ENCODE assay signal across 9 cellular contexts in genomic region chr22:41544671-41545476, GRCh38. TPM values are rescaled to one million over a fixed set of nuclear protein-coding genes. Genes with fewer than 3 reads are reported as not detected.
DNase-seq lines count a peak whose midpoint lies in the region; TF ChIP-seq lines count a peak whose summit lies in the region.
"Had no signal": no experiment of that assay in that cellular context is flagged by ENCODE, and none has a peak within 500 bp of the region (broad histone marks: within the 10 kb centered on the region; RNA-seq: fewer than 3 reads in every experiment).

No MANE protein-coding gene starts in this region.

- TF ChIP-seq CTCF in osteocyte (IDR thresholded peaks at IDR 0.05) = no peak

- H3K36me3 ChIP-seq in ES-I3 (ENCODE audit: insufficient read depth, low read length) (no peaks in the 10 kb centered on the region), MG63 (peaks cover 22% of the 10 kb centered on the region)

- H3K4me1 ChIP-seq in ES-I3 (ENCODE audit: insufficient read depth, low read length) = peaks cover 6% of the 10 kb centered on the region; the same call in 1 of the 2 replicates

- H3K9me3 Mint-ChIP-seq in dendritic cell treated with granulocyte-macrophage colony-stimulating factor and Interleukin-4, amounts not matched to agents 40 ng/mL and 50 ng/mL, for 4 days = no peaks in the 10 kb centered on the region
- H3K9me3 Mint-ChIP-seq in osteocyte (ENCODE audit: unreplicated experiment) = no peaks in the 10 kb centered on the region

- peak overlapping the region; percentile 91; the same call in 1 of the 2 replicates for H3K9ac ChIP-seq in ES-I3 (ENCODE audit: low read depth, low read length)

- no peaks in the 10 kb centered on the region for H3K27me3 ChIP-seq in MG63

- peaks cover 34% of the 10 kb centered on the region for H3K36me3 Mint-ChIP-seq in dendritic cell treated with granulocyte-macrophage colony-stimulating factor and Interleukin-4, amounts not matched to agents 40 ng/mL and 50 ng/mL, for 4 days (ENCODE audit: low read depth)
- no peaks in the 10 kb centered on the region for H3K36me3 Mint-ChIP-seq in osteocyte (ENCODE audit: unreplicated experiment)

- peak overlapping the region; percentile 89 for H3K27ac Mint-ChIP-seq in dendritic cell treated with granulocyte-macrophage colony-stimulating factor and Interleukin-4, amounts not matched to agents 40 ng/mL and 50 ng/mL, for 4 days
- H3K27ac Mint-ChIP-seq in osteocyte (ENCODE audit: unreplicated experiment) = peak overlapping the region; percentile 88

- H3K4me3 Mint-ChIP-seq in dendritic cell treated with granulocyte-macrophage colony-stimulating factor and Interleukin-4, amounts not matched to agents 40 ng/mL and 50 ng/mL, for 4 days = peak overlapping the region; percentile 90
- peak overlapping the region; percentile 93 for H3K4me3 Mint-ChIP-seq in osteocyte (ENCODE audit: unreplicated experiment)

- peak overlapping the region; percentile 90 for H3K4me3 ChIP-seq in MG63

- H3K27me3 Mint-ChIP-seq in dendritic cell treated with granulocyte-macrophage colony-stimulating factor and Interleukin-4, amounts not matched to agents 40 ng/mL and 50 ng/mL, for 4 days = peaks cover 5% of the 10 kb centered on the region
- H3K27me3 Mint-ChIP-seq in osteocyte (ENCODE audit: unreplicated experiment) = no peaks in the 10 kb centered on the region

- H3K4me1 Mint-ChIP-seq in dendritic cell treated with granulocyte-macrophage colony-stimulating factor and Interleukin-4, amounts not matched to agents 40 ng/mL and 50 ng/mL, for 4 days (ENCODE audit: low read depth) = peaks cover 44% of the 10 kb centered on the region
- peaks cover 32% of the 10 kb centered on the region for H3K4me1 Mint-ChIP-seq in osteocyte (ENCODE audit: unreplicated experiment)

- intact Hi-C loops in dendritic cell treated with granulocyte-macrophage colony-stimulating factor and Interleukin-4, amounts not matched to agents 40 ng/mL and 50 ng/mL, for 4 days (cut with micrococcal nuclease) = loop anchor here (1.0 to 2.0 kb wide), 2 partner anchors 44 to 76 kb away; partner anchors contain the start of genes DESI1, PMM1 and XRCC6

- no peaks in the 10 kb centered on the region for H3K9me3 ChIP-seq in ES-I3 (ENCODE audit: control insufficient read depth, insufficient read depth, low read length)
- no peaks in the 10 kb centered on the region for H3K9me3 ChIP-seq in MG63

- no peak for DNase-seq in MG63
- no peak for DNase-seq in osteocyte (ENCODE audit: extremely low spot score, unreplicated experiment)
- no peak for DNase-seq in NOMO-1 (lab: John Stamatoyannopoulos, UW; ENCODE audit: unreplicated experiment in 2 of 2)
- no peak for DNase-seq in NCI-H128 (lab: John Stamatoyannopoulos, UW; ENCODE audit: unreplicated experiment)
- DNase-seq in T1000 (lab: John Stamatoyannopoulos, UW) = no peak
- DNase-seq in nucleus accumbens (lab: John Stamatoyannopoulos, UW) = no peak

RNA-seq across cellular contexts. Expression of gene POLR3H, which starts 0.6 kb away (rescaled TPM):
- total RNA-seq in MG63 (2014; rRNA removed; shearing (Covaris generic); ENCODE audit: low replicate concordance) = 47.2 and 53.1 TPM in 2 replicates
- 38.2 and 39.7 TPM in 2 replicates for total RNA-seq in osteocyte

RNA-seq across cellular contexts. Expression of gene CSDC2, which starts 15.9 kb away (rescaled TPM):
- total RNA-seq in MG63 (2014; rRNA removed; shearing (Covaris generic); ENCODE audit: low replicate concordance) = not detected in 2 replicates
- 5.2 and 5.3 TPM in 2 replicates for total RNA-seq in osteocyte
- total RNA-seq: T-helper 2 cell treated with Interferon-gamma antibody and Interleukin-4, amounts not matched to agents 100 ng/mL and 5 ng/mL, for 36 hours had no signal

RNA-seq across cellular contexts. Expression of gene PMM1, which starts 44.8 kb away (rescaled TPM):
- 36.1 and 37.4 TPM in 2 replicates for total RNA-seq in MG63 (2014; rRNA removed; shearing (Covaris generic); ENCODE audit: low replicate concordance)
- 49.7 and 49.8 TPM in 2 replicates for total RNA-seq in osteocyte
